In genomic region chr10:5040781-5041470, GRCh38 we compare ENCODE assay signal across 1 cellular context.
TF ChIP-seq lines count a peak whose summit lies in the region.

No MANE protein-coding gene starts in this region.

TF ChIP-seq in GM23338, 12 proteins besides CTCF, POLR2A, EP300 and RAD21 (continued from another document):
- TF ChIP-seq, protein P1, sequence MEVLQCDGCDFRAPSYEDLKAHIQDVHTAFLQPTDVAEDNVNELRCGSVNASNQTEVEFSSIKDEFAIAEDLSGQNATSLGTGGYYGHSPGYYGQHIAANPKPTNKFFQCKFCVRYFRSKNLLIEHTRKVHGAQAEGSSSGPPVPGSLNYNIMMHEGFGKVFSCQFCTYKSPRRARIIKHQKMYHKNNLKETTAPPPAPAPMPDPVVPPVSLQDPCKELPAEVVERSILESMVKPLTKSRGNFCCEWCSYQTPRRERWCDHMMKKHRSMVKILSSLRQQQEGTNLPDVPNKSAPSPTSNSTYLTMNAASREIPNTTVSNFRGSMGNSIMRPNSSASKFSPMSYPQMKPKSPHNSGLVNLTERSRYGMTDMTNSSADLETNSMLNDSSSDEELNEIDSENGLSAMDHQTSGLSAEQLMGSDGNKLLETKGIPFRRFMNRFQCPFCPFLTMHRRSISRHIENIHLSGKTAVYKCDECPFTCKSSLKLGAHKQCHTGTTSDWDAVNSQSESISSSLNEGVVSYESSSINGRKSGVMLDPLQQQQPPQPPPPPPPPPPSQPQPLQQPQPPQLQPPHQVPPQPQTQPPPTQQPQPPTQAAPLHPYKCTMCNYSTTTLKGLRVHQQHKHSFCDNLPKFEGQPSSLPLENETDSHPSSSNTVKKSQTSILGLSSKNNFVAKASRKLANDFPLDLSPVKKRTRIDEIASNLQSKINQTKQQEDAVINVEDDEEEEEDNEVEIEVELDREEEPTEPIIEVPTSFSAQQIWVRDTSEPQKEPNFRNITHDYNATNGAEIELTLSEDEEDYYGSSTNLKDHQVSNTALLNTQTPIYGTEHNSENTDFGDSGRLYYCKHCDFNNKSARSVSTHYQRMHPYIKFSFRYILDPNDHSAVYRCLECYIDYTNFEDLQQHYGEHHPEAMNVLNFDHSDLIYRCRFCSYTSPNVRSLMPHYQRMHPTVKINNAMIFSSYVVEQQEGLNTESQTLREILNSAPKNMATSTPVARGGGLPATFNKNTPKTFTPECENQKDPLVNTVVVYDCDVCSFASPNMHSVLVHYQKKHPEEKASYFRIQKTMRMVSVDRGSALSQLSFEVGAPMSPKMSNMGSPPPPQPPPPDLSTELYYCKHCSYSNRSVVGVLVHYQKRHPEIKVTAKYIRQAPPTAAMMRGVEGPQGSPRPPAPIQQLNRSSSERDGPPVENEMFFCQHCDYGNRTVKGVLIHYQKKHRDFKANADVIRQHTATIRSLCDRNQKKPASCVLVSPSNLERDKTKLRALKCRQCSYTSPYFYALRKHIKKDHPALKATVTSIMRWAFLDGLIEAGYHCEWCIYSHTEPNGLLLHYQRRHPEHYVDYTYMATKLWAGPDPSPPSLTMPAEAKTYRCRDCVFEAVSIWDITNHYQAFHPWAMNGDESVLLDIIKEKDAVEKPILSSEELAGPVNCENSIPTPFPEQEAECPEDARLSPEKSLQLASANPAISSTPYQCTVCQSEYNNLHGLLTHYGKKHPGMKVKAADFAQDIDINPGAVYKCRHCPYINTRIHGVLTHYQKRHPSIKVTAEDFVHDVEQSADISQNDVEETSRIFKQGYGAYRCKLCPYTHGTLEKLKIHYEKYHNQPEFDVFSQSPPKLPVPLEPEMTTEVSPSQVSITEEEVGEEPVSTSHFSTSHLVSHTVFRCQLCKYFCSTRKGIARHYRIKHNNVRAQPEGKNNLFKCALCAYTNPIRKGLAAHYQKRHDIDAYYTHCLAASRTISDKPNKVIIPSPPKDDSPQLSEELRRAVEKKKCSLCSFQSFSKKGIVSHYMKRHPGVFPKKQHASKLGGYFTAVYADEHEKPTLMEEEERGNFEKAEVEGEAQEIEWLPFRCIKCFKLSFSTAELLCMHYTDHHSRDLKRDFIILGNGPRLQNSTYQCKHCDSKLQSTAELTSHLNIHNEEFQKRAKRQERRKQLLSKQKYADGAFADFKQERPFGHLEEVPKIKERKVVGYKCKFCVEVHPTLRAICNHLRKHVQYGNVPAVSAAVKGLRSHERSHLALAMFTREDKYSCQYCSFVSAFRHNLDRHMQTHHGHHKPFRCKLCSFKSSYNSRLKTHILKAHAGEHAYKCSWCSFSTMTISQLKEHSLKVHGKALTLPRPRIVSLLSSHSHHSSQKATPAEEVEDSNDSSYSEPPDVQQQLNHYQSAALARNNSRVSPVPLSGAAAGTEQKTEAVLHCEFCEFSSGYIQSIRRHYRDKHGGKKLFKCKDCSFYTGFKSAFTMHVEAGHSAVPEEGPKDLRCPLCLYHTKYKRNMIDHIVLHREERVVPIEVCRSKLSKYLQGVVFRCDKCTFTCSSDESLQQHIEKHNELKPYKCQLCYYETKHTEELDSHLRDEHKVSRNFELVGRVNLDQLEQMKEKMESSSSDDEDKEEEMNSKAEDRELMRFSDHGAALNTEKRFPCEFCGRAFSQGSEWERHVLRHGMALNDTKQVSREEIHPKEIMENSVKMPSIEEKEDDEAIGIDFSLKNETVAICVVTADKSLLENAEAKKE (CRISPR knock-in tag; IDR thresholded peaks at IDR 0.05): no peak
- TF ChIP-seq CREB1 (CRISPR knock-in tag; IDR thresholded peaks at IDR 0.05; ENCODE audit: low read depth): no peak
